1 cellular context compared by ENCODE assay signal in genomic region chr1:45930258-45931150, GRCh38.
TF ChIP-seq lines count a peak whose summit lies in the region.

No MANE protein-coding gene starts in this region.

TF ChIP-seq in IMR-90, 13 proteins besides CTCF, POLR2A, EP300 and RAD21:
- TF ChIP-seq FOS (IDR thresholded peaks at IDR 0.05; ENCODE audit: low read depth, low read length) (no peak), USF2 (IDR thresholded peaks at IDR 0.05; ENCODE audit: low read depth, low read length) (no peak), SMC3 (IDR thresholded peaks at IDR 0.05; ENCODE audit: low read depth, low read length) (no peak), MAZ (IDR thresholded peaks at IDR 0.05; ENCODE audit: borderline replicate concordance, low read depth, low read length) (no peak), MAFK (IDR thresholded peaks at IDR 0.05; ENCODE audit: low read depth, low read length) (no peak)
